Comparison of ENCODE assay signal across 20 cellular contexts in genomic region chr18:32958746-32959145, GRCh38.
DNase-seq lines count a peak whose midpoint lies in the region; ATAC-seq and TF ChIP-seq lines count a peak whose summit lies in the region.
"Had no signal": no experiment of that assay in that cellular context is flagged by ENCODE, and none has a peak within 500 bp of the region (broad histone marks: within the 10 kb centered on the region; RNA-seq: fewer than 3 reads in every experiment).

No MANE protein-coding gene starts in this region.

- H3K4me1 Mint-ChIP-seq in activated CD8-positive, alpha-beta T cell treated with anti-CD3 and anti-CD28 coated beads for 36 hours (ENCODE audit: low read depth) = no peaks in the 10 kb centered on the region

- CTCF ChIA-PET in activated CD8-positive, alpha-beta T cell treated with anti-CD3 and anti-CD28 coated beads for 36 hours (lab: Charles Lee) = no interaction called here

- H3K4me3 Mint-ChIP-seq in activated CD8-positive, alpha-beta T cell treated with anti-CD3 and anti-CD28 coated beads for 36 hours = no peak overlapping the region
- H3K4me3 Mint-ChIP-seq: activated CD8-positive, alpha-beta T cell treated with anti-CD3 and anti-CD28 coated beads, Interleukin-2, amount 10 ng/mL, durations not matched to agents 7 days and 5 days; activated naive CD8-positive, alpha-beta T cell; brain had no signal

- ATAC-seq in GM18511 (IDR thresholded peaks at IDR 0.05; ENCODE audit: unreplicated experiment) (peak; percentile 69), GM19467 (IDR thresholded peaks at IDR 0.05; ENCODE audit: unreplicated experiment) (peak; percentile 84), HG02870 (IDR thresholded peaks at IDR 0.05; ENCODE audit: unreplicated experiment) (peak; percentile 96), HG03439 (IDR thresholded peaks at IDR 0.05; ENCODE audit: unreplicated experiment) (peak; percentile 71)
- no peak for ATAC-seq in activated CD8-positive, alpha-beta T cell treated with anti-CD3 and anti-CD28 coated beads for 36 hours
- ATAC-seq: A549; activated CD8-positive, alpha-beta T cell treated with anti-CD3 and anti-CD28 coated beads, Interleukin-2, amount 10 ng/mL, durations not matched to agents 7 days and 5 days; right lobe of liver had no signal

- intact Hi-C loops in activated CD8-positive, alpha-beta T cell treated with anti-CD3 and anti-CD28 coated beads for 36 hours (cut with micrococcal nuclease) = no loop called here

- TF ChIP-seq POLR2A in erythroblast (IDR thresholded peaks at IDR 0.05; ENCODE audit: low read length) = no peak

- peaks cover 3% of the 10 kb centered on the region for H3K9me3 Mint-ChIP-seq in activated CD8-positive, alpha-beta T cell treated with anti-CD3 and anti-CD28 coated beads for 36 hours

- H3K27ac Mint-ChIP-seq in activated CD8-positive, alpha-beta T cell treated with anti-CD3 and anti-CD28 coated beads for 36 hours = no peak overlapping the region
- H3K27ac Mint-ChIP-seq: activated CD8-positive, alpha-beta T cell treated with anti-CD3 and anti-CD28 coated beads, Interleukin-2, amount 10 ng/mL, durations not matched to agents 7 days and 5 days; activated naive CD8-positive, alpha-beta T cell had no signal

- H3K36me3 Mint-ChIP-seq in activated CD8-positive, alpha-beta T cell treated with anti-CD3 and anti-CD28 coated beads for 36 hours (ENCODE audit: low read depth) = no peaks in the 10 kb centered on the region
- H3K36me3 Mint-ChIP-seq: activated naive CD8-positive, alpha-beta T cell; brain had no signal

- no peak for DNase-seq in activated CD8-positive, alpha-beta T cell treated with anti-CD3 and anti-CD28 coated beads for 36 hours
- DNase-seq in NCI-H2171 (lab: John Stamatoyannopoulos, UW) = no peak
- DNase-seq in pons (ENCODE audit: low spot score) = no peak
- DNase-seq in erythroblast (lab: John Stamatoyannopoulos, UW) = no peak
- DNase-seq: activated CD8-positive, alpha-beta T cell treated with anti-CD3 and anti-CD28 coated beads, Interleukin-2, amount 10 ng/mL, durations not matched to agents 7 days and 5 days; activated T-cell treated with anti-CD3 and anti-CD28 coated beads, Interleukin-2, amount 50 U/mL, for 48 hours; colonic mucosa; DMS153; NCI-H2081; nucleus accumbens; right lobe of liver; SHP77; stimulated activated naive CD4-positive, alpha-beta T cell treated with Interleukin-2 at 50 U/mL for 16 hours had no signal

- TF ChIP-seq CTCF in activated CD8-positive, alpha-beta T cell treated with anti-CD3 and anti-CD28 coated beads for 36 hours (IDR thresholded peaks at IDR 0.05) = no peak

- POLR2A ChIA-PET in activated CD8-positive, alpha-beta T cell treated with anti-CD3 and anti-CD28 coated beads for 36 hours (lab: Charles Lee) = no interaction called here

- H3K27me3 Mint-ChIP-seq in activated CD8-positive, alpha-beta T cell treated with anti-CD3 and anti-CD28 coated beads for 36 hours = no peaks in the 10 kb centered on the region
- H3K27me3 Mint-ChIP-seq: activated naive CD8-positive, alpha-beta T cell had no signal
